Comparison of ENCODE assay signal across 1 cellular context in the genomic region with DNA sequence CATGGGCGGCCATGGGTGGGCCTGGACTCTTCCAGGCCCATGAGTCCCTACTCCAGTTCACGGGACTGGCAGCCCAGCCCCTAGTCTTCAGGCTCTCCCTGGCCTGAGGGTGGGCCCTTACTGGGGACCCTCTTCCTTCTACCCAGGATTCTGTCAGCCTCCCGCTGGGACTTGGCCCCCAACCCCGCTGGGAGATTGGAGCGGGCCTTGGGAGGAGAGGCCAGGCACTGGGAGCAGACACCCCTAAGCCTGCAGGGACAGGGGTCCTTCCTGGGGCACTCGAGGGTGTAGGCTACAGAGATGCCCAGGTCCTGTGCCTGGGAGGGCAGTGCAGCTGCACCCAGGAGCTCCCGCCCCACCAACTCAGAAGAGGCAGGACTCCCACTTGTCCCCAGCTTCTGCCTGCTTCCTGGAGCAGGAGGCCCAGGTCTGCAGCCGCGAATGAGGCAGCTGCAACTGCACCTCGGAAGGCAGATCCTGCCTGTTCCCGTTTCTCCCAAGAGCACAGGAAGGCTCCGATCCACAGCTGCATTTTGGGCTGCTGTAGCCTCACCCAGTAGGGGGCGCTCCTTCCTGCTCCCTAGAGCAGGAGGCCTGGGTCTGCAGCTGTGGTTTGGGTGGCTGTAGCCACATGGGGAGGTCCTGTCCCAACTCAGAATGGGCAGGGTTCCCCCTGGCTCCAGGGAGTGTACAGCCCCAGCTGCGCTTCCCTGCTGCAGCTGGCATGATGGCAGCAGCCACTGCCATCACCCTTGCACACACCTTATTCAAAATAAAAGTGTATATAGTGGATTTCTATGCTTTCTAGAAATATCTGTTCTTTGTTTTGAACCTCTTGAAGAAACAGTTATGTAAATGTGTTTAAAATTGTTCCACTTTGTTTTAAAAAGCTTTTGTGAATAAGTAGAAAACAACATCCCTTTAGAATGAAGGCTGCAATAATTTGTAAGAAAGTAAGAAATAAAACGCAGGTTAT.
TF ChIP-seq lines count a peak whose summit lies in the region.

No MANE protein-coding gene starts in this region.

TF ChIP-seq in HCT116, 20 proteins besides CTCF, POLR2A, EP300 and RAD21 (continued from another document):
- no peak for TF ChIP-seq ATF3 (IDR thresholded peaks at IDR 0.05)
- no peak for TF ChIP-seq ZNF274 (IDR thresholded peaks at IDR 0.05; ENCODE audit: low read depth, low read length)
- TF ChIP-seq YY1 (IDR thresholded peaks at IDR 0.05; ENCODE audit: extremely low read depth, insufficient replicate concordance, low read depth, low read length): no peak
